21 cellular contexts compared by ENCODE assay signal in the genomic region with DNA sequence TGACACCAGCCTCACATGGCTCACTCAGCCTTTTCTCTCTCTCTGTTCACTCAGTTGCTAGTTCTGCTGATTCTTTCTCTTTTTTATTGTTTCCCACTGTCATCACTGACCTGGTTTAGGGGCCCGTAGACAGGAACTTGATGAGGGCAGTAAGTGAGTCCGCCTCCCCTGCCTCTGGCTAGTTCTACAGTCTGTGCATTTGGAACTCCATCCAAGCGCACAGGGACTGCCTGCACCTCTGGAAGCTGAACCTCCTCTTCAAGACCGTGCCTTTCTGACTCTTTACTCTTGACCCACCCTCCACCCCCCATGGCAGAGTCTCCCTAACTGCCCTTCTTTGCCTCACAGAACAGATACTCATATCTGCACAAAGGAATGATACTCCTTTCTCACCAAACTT. TPM values are rescaled to one million over a fixed set of nuclear protein-coding genes. Genes with fewer than 3 reads are reported as not detected.
DNase-seq lines count a peak whose midpoint lies in the region; ATAC-seq and TF ChIP-seq lines count a peak whose summit lies in the region.
"Had no signal": no experiment of that assay in that cellular context is flagged by ENCODE, and none has a peak within 500 bp of the region (broad histone marks: within the 10 kb centered on the region; RNA-seq: fewer than 3 reads in every experiment).

No MANE protein-coding gene starts in this region.

- H3K36me3 ChIP-seq in CD8-positive, alpha-beta memory T cell (ENCODE audit: insufficient read depth, low read length): no peaks in the 10 kb centered on the region
- H3K36me3 ChIP-seq in Panc1 (ENCODE audit: control insufficient read depth, insufficient read depth, low read length): no peaks in the 10 kb centered on the region
- no peaks in the 10 kb centered on the region for H3K36me3 ChIP-seq in gastrocnemius medialis
- H3K36me3 ChIP-seq: esophagus squamous epithelium, HAP-1, WERI-Rb-1 had no signal

- CTCF ChIA-PET in CD8-positive, alpha-beta memory T cell (lab: Charles Lee): interaction anchor here (1.1 kb wide), 1 partner anchor 46 kb away, joined by 4 read pairs; no protein-coding TSS in a partner anchor
- CTCF ChIA-PET in Panc1 (lab: Charles Lee): no interaction called here

- H3K27me3 ChIP-seq in CD8-positive, alpha-beta memory T cell (ENCODE audit: insufficient read depth, low read length, poor library complexity, severe bottlenecking): no peaks in the 10 kb centered on the region
- H3K27me3 ChIP-seq in Panc1 (ENCODE audit: control insufficient read depth, insufficient read depth, low read length) (no peaks in the 10 kb centered on the region), gastrocnemius medialis (no peaks in the 10 kb centered on the region)
- H3K27me3 ChIP-seq: dorsolateral prefrontal cortex had no signal

- peaks cover 60% of the 10 kb centered on the region for H3K4me1 ChIP-seq in CD8-positive, alpha-beta memory T cell (ENCODE audit: insufficient read depth, low read length)
- peaks cover 46% of the 10 kb centered on the region for H3K4me1 ChIP-seq in Panc1 (ENCODE audit: control insufficient read depth, insufficient read depth, low read length)
- peaks cover 55 to 71% of the 10 kb centered on the region in 2 donors for H3K4me1 ChIP-seq in gastrocnemius medialis
- H3K4me1 ChIP-seq: HAP-1 had no signal

- no TSS peak for BruUV-seq in Panc1 (replicated peaks; lab: Mats Ljungman, UMichigan)

- intact Hi-C loops in Panc1 (cut with micrococcal nuclease; ENCODE audit: unreplicated experiment) (loop anchor here (5.0 kb wide), 1 partner anchor 142 kb away; no protein-coding TSS in a partner anchor), gastrocnemius medialis (cut with DNase I; ENCODE audit: low total_unique reads) (no loop called here)

- peaks cover 0 to 7% of the 10 kb centered on the region in 2 donors for H3K27me3 Mint-ChIP-seq in CD8-positive, alpha-beta memory T cell
- H3K27me3 Mint-ChIP-seq in immature natural killer cell (ENCODE audit: low read depth in 3 of 3): peaks cover 38 to 58% (median 39%) of the 10 kb centered on the region in 3 donors
- H3K27me3 Mint-ChIP-seq: activated naive CD8-positive, alpha-beta T cell treated with anti-CD3 and anti-CD28 coated beads, Interleukin-2, amount 10 ng/mL, durations not matched to agents 7 days and 5 days had no signal

- H3K9me3 Mint-ChIP-seq in CD8-positive, alpha-beta memory T cell: no peaks in the 10 kb centered on the region
- H3K9me3 Mint-ChIP-seq in immature natural killer cell: no peaks in the 10 kb centered on the region
- H3K9me3 Mint-ChIP-seq: activated CD8-positive, alpha-beta T cell treated with anti-CD3 and anti-CD28 coated beads for 36 hours; activated naive CD8-positive, alpha-beta T cell treated with anti-CD3 and anti-CD28 coated beads, Interleukin-2, amount 10 ng/mL, durations not matched to agents 7 days and 5 days; activated T-helper 1 cell treated with anti-CD3 and anti-CD28 coated beads, Interleukin-12 subunit alpha, Interleukin-12 subunit beta, Interleukin-2, Interleukin-4 antibody, amounts not matched to agents 30 ng/mL and 10 ng/mL and 1 ng/mL, durations not matched to agents 14 hours and 24 hours and 36 hours had no signal

- no peak for DNase-seq in CD8-positive, alpha-beta memory T cell
- DNase-seq in Panc1 (ENCODE audit: low read depth, low spot score) (no peak), immature natural killer cell (no peak), gastrocnemius medialis (no peak), NOMO-1 treated with DMSO at 0.1 percent for 48 hours (lab: John Stamatoyannopoulos, UW; ENCODE audit: unreplicated experiment) (no peak), SKM-1 treated with dmso at 0.1 percent for 144 hours (lab: John Stamatoyannopoulos, UW; ENCODE audit: unreplicated experiment) (no peak)
- DNase-seq: activated CD8-positive, alpha-beta T cell treated with anti-CD3 and anti-CD28 coated beads for 36 hours; activated naive CD8-positive, alpha-beta T cell treated with anti-CD3 and anti-CD28 coated beads, Interleukin-2, amount 10 ng/mL, durations not matched to agents 7 days and 5 days; esophagus squamous epithelium; head of caudate nucleus; mesendoderm; MV-4-11; NCI-H2029 treated with DMSO at 0.1 percent for 48 hours; NCI-H510A; SIG-M5; WERI-Rb-1 had no signal

- no peak overlapping the region for H3K27ac ChIP-seq in CD8-positive, alpha-beta memory T cell (ENCODE audit: low read depth, low read length)
- H3K27ac ChIP-seq in Panc1 (ENCODE audit: low read length): peak overlapping the region; percentile 17; the same call in 1 of the 2 replicates
- H3K27ac ChIP-seq in gastrocnemius medialis: peak overlapping the region; percentile 86 to 98 (median 96)
- H3K27ac ChIP-seq: WERI-Rb-1 had no signal

- in situ Hi-C loops in Panc1 (cut with HindIII; ENCODE audit: low pct_unique_long_range_greater_than_20kb, low sequenced_read_pairs): no loop called here
- in situ Hi-C loops in gastrocnemius medialis (cut with MboI; ENCODE audit: low sequenced_read_pairs in 4 of 4): no loop called here

- H3K4me3 Mint-ChIP-seq in CD8-positive, alpha-beta memory T cell: peak overlapping the region; percentile 15 to 99 (median 45)
- H3K4me3 Mint-ChIP-seq in immature natural killer cell: peak overlapping the region in 3 of 5 donors; percentile 10 to 28 (median 28)
- H3K4me3 Mint-ChIP-seq: activated CD8-positive, alpha-beta T cell treated with anti-CD3 and anti-CD28 coated beads for 36 hours; activated naive CD8-positive, alpha-beta T cell treated with anti-CD3 and anti-CD28 coated beads, Interleukin-2, amount 10 ng/mL, durations not matched to agents 7 days and 5 days; activated T-helper 1 cell treated with anti-CD3 and anti-CD28 coated beads, Interleukin-12 subunit alpha, Interleukin-12 subunit beta, Interleukin-2, Interleukin-4 antibody, amounts not matched to agents 30 ng/mL and 10 ng/mL and 1 ng/mL, durations not matched to agents 14 hours and 24 hours and 36 hours had no signal

- TF ChIP-seq POLR2A in gastrocnemius medialis (IDR thresholded peaks at IDR 0.05): no peak

- H3K9me3 ChIP-seq in CD8-positive, alpha-beta memory T cell (ENCODE audit: low read length): no peaks in the 10 kb centered on the region
- no peaks in the 10 kb centered on the region for H3K9me3 ChIP-seq in Panc1 (ENCODE audit: control insufficient read depth, insufficient read depth, low read depth, low read length)
- H3K9me3 ChIP-seq in gastrocnemius medialis: no peaks in the 10 kb centered on the region
- H3K9me3 ChIP-seq: esophagus squamous epithelium, HAP-1 had no signal

- H3K27ac Mint-ChIP-seq in CD8-positive, alpha-beta memory T cell: peak overlapping the region in 5 of 8 donors; percentile 8 to 56 (median 17)
- peak overlapping the region in 5 of 6 donors; percentile 18 to 97 (median 58) for H3K27ac Mint-ChIP-seq in immature natural killer cell
- H3K27ac Mint-ChIP-seq: activated CD8-positive, alpha-beta T cell treated with anti-CD3 and anti-CD28 coated beads for 36 hours; activated naive CD8-positive, alpha-beta T cell treated with anti-CD3 and anti-CD28 coated beads, Interleukin-2, amount 10 ng/mL, durations not matched to agents 7 days and 5 days; activated T-helper 1 cell treated with anti-CD3 and anti-CD28 coated beads, Interleukin-12 subunit alpha, Interleukin-12 subunit beta, Interleukin-2, Interleukin-4 antibody, amounts not matched to agents 30 ng/mL and 10 ng/mL and 1 ng/mL, durations not matched to agents 14 hours and 24 hours and 36 hours had no signal

- ATAC-seq in Panc1 (no peak), gastrocnemius medialis (no peak), GM19397 (IDR thresholded peaks at IDR 0.05; ENCODE audit: unreplicated experiment) (no peak)
- ATAC-seq: activated CD8-positive, alpha-beta T cell treated with anti-CD3 and anti-CD28 coated beads for 36 hours; sciatic nerve had no signal

- H3K36me3 Mint-ChIP-seq in CD8-positive, alpha-beta memory T cell: peaks cover 10 to 81% (median 29%) of the 10 kb centered on the region in 3 donors
- peaks cover 0 to 22% (median 9%) of the 10 kb centered on the region in 3 donors for H3K36me3 Mint-ChIP-seq in immature natural killer cell

- no peak overlapping the region for H3K4me3 ChIP-seq in CD8-positive, alpha-beta memory T cell (ENCODE audit: low read length)
- H3K4me3 ChIP-seq in Panc1 (ENCODE audit: low read depth in 2 of 2, low read length in 2 of 2): no peak overlapping the region
- peak overlapping the region in 1 of 4 donors; percentile 23 for H3K4me3 ChIP-seq in gastrocnemius medialis
- H3K4me3 ChIP-seq: dorsolateral prefrontal cortex, HAP-1 had no signal

- H3K4me1 Mint-ChIP-seq in CD8-positive, alpha-beta memory T cell: peaks cover 74 to 85% (median 81%) of the 10 kb centered on the region in 3 donors
- peaks cover 80 to 84% of the 10 kb centered on the region in 2 donors for H3K4me1 Mint-ChIP-seq in immature natural killer cell

- TF ChIP-seq CTCF in Panc1 (IDR thresholded peaks at IDR 0.05): no peak
- TF ChIP-seq CTCF in gastrocnemius medialis (IDR thresholded peaks at IDR 0.05 in 4 of 5, conservative IDR thresholded peaks at IDR 0.05 in 1 of 5): no peak

- POLR2A ChIA-PET in CD8-positive, alpha-beta memory T cell (lab: Charles Lee): interaction anchor here (1.3 kb wide), 1 partner anchor 50 kb away, joined by 4 read pairs; no protein-coding TSS in a partner anchor
- POLR2A ChIA-PET in Panc1 (lab: Charles Lee): interaction anchor here (0.6 kb wide), 1 partner anchor 46 kb away, joined by 3 read pairs; no protein-coding TSS in a partner anchor

RNA-seq across cellular contexts. Expression of a gene that starts 4.2 kb away (rescaled TPM):
- 1 to 10 TPM; 3.7 to 4.1 TPM for total RNA-seq in CD8-positive, alpha-beta memory T cell
- polyA plus RNA-seq in CD8-positive, alpha-beta memory T cell: 12.6 TPM
- total RNA-seq in Panc1 (2021; ENCODE audit: unreplicated experiment) (8.9 TPM), gastrocnemius medialis (10 to 100 TPM in 1 of 4 donors, 1 to 10 TPM in 3; 2.3 to 21.8 (median 6.4) TPM)
- polyA plus RNA-seq in Panc1 (2012; ENCODE audit: insufficient read length): 2.9 TPM
- 10 to 100 TPM in 2 of 3 donors, 1 to 10 TPM in 1; 7.4 to 25.7 (median 25.3) TPM for polyA plus RNA-seq in immature natural killer cell
